Comparison of ENCODE assay signal across 9 cellular contexts in the genomic region with DNA sequence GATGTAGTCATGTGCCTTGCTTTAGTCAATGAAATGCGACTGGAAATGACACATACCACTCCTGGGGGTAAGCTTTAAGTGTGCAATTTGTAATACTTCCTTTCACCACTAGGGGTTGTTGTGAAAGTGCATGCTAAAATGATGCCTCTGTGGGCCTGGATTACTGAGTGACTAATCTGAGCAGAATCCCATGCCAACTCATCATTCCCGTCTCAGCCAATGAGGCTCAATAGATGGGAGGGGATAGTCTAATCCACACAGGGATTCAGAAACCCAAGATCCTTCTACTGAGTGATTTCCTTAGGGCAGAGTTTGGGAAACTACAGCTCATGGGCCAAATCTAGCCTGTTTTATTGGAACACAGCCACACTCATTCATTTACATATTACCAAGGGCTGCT. TPM values are rescaled to one million over a fixed set of nuclear protein-coding genes. Genes with fewer than 3 reads are reported as not detected.
DNase-seq lines count a peak whose midpoint lies in the region; ATAC-seq, FAIRE-seq and TF ChIP-seq lines count a peak whose summit lies in the region.
"Had no signal": no experiment of that assay in that cellular context is flagged by ENCODE, and none has a peak within 500 bp of the region (broad histone marks: within the 10 kb centered on the region; RNA-seq: fewer than 3 reads in every experiment).

No MANE protein-coding gene starts in this region.

- peak; percentile 77 for ATAC-seq in HG03135 (IDR thresholded peaks at IDR 0.05; ENCODE audit: unreplicated experiment)

- FAIRE-seq in GM12892 (lab: Jason Lieb, UNC), result no peak
- FAIRE-seq in urothelium cell line (lab: Jason Lieb, UNC), result no peak

- TF ChIP-seq POLR2A in GM12892 (IDR thresholded peaks at IDR 0.05; ENCODE audit: low read depth, low read length), result no peak

- DNase-seq in AG08395 (ENCODE audit: low spot score) (peak; percentile 10), GM12892 (ENCODE audit: insufficient read length) (peak; percentile 14), RPMI8226 (peak; percentile 34), foreskin melanocyte (peak; percentile 53), urothelium cell line (ENCODE audit: low spot score) (peak; percentile 6), NCI-H524 treated with DMSO at 0.1 percent for 48 hours (lab: John Stamatoyannopoulos, UW) (no peak), DMS114 treated with DMSO at 0.1 percent for 48 hours (lab: John Stamatoyannopoulos, UW; ENCODE audit: unreplicated experiment) (no peak)

RNA-seq across cellular contexts. Expression of a gene that starts 54.0 kb away (rescaled TPM):
- polyA plus RNA-seq in GM12892 (2012; ENCODE audit: missing spikeins), result not detected
- polyA plus RNA-seq: IgD-negative memory B cell had no signal

Comparison
In these comparisons a context has a peak if more than half of its experiments do, and no peak if none do; other contexts are left out.
1. DNase-seq: peak in AG08395 (single experiment), GM12892 (single experiment), RPMI8226 (single experiment), foreskin melanocyte (single experiment) and urothelium cell line (single experiment); none in NCI-H524 treated with DMSO at 0.1 percent for 48 hours (single experiment) and DMS114 treated with DMSO at 0.1 percent for 48 hours (single experiment).